Comparison of ENCODE assay signal across 8 cellular contexts in the genomic region with DNA sequence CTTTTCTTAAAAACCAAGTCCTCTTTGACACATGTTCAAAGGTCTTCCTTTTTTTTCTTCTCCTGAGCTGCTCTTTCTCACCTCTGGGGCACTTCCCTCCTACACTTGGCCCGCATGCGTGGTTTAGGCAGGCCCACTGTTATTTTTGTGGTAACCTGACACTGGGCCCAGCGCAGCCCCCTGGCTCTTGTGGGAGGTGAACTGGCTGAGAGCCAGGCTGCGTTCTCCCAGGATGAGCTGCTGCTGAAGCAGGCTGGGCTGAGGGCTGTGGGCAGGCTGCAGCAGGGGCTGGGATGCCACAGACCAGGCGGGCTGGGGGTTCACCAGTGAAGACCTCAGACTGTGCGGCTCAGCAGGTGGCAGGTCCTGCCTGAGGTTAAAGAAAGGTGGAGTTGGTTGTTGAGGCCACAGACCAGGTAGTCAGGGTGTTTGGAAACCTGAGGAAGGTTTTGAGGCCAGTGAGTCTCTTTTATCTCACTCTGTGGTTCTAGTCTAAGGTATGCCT.
DNase-seq lines count a peak whose midpoint lies in the region; ATAC-seq and TF ChIP-seq lines count a peak whose summit lies in the region.

No MANE protein-coding gene starts in this region.

- dilution Hi-C loops in mammary epithelial cell (cut with HindIII; ENCODE audit: low sequenced_read_pairs): no loop called here

- no peaks in the 10 kb centered on the region for H3K36me3 Mint-ChIP-seq in neural crest cell (ENCODE audit: low read depth)

- no peaks in the 10 kb centered on the region for H3K36me3 ChIP-seq in mammary epithelial cell (ENCODE audit: insufficient read depth, low read length)
- H3K36me3 ChIP-seq in esophagus squamous epithelium: no peaks in the 10 kb centered on the region

- peak in 1 of 2 donors; percentile 2 for TF ChIP-seq CTCF in mammary epithelial cell (conservative IDR thresholded peaks at IDR 0.05 in 1 of 2, IDR thresholded peaks at IDR 0.05 in 1 of 2; ENCODE audit: extremely low read depth in 1 of 2, insufficient read depth in 1 of 2, low read depth in 1 of 2, low read length in 2 of 2)
- TF ChIP-seq CTCF in neural crest cell (conservative IDR thresholded peaks at IDR 0.05): no peak
- no peak for TF ChIP-seq CTCF in esophagus squamous epithelium (IDR thresholded peaks at IDR 0.05)

- BruUV-seq in mammary epithelial cell (replicated peaks; lab: Mats Ljungman, UMichigan): no TSS peak

- CTCF ChIA-PET in mammary epithelial cell (lab: Charles Lee; ENCODE audit: low non-redundant PET): no interaction called here

- H3K27me3 Mint-ChIP-seq in neural crest cell (ENCODE audit: low read depth): no peaks in the 10 kb centered on the region

- no peaks in the 10 kb centered on the region for H4K20me1 ChIP-seq in mammary epithelial cell (ENCODE audit: insufficient read depth, low read length)

- peak overlapping the region; percentile 57 for H3K4me3 Mint-ChIP-seq in neural crest cell

- H3K9me3 ChIP-seq in mammary epithelial cell (replicated peaks; ENCODE audit: insufficient read depth, low read length) (no peaks in the 10 kb centered on the region), esophagus squamous epithelium (no peaks in the 10 kb centered on the region)

- in situ Hi-C loops in mammary epithelial cell (cut with MboI; ENCODE audit: low sequenced_read_pairs in 2 of 2): no loop called here

- peak overlapping the region; percentile 61 for H3K4me2 ChIP-seq in mammary epithelial cell (ENCODE audit: insufficient read depth, low read depth, low read length)

- no peak overlapping the region for H2AFZ ChIP-seq in mammary epithelial cell (ENCODE audit: low read depth, low read length)

- DNase-seq in ELR (ENCODE audit: low read depth): peak; percentile 78
- DNase-seq in NCI-H2196 (lab: John Stamatoyannopoulos, UW; ENCODE audit: unreplicated experiment): peak; percentile 86
- peak; percentile 80 for DNase-seq in mammary epithelial cell
- DNase-seq in neural crest cell (ENCODE audit: low read depth, low spot score): peak; percentile 37
- DNase-seq in esophagus squamous epithelium (lab: John Stamatoyannopoulos, UW): no peak
- no peak for DNase-seq in NOMO-1 treated with dmso at 0.1 percent for 144 hours (lab: John Stamatoyannopoulos, UW; ENCODE audit: unreplicated experiment)

- H3K4me3 ChIP-seq in mammary epithelial cell (replicated peaks in 1 of 3; ENCODE audit: insufficient read depth in 1 of 3, low read depth in 2 of 3, low read length in 3 of 3): no peak overlapping the region
- no peak overlapping the region for H3K4me3 ChIP-seq in esophagus squamous epithelium

- ATAC-seq in GM19324 (IDR thresholded peaks at IDR 0.05; ENCODE audit: low FRiP score, unreplicated experiment) (no peak), HG02870 (IDR thresholded peaks at IDR 0.05; ENCODE audit: unreplicated experiment) (no peak)

- H3K9me3 Mint-ChIP-seq in neural crest cell: no peaks in the 10 kb centered on the region

- H3K27ac ChIP-seq in mammary epithelial cell (ENCODE audit: insufficient read depth, low read depth, low read length) (no peak overlapping the region), esophagus squamous epithelium (no peak overlapping the region)

- H3K9ac ChIP-seq in mammary epithelial cell (ENCODE audit: insufficient read depth, low read length): no peak overlapping the region

- H3K79me2 ChIP-seq in mammary epithelial cell (ENCODE audit: insufficient read depth, low read length): peaks cover 97% of the 10 kb centered on the region

- no peaks in the 10 kb centered on the region for H3K27me3 ChIP-seq in mammary epithelial cell (ENCODE audit: insufficient read depth, low read length)
- no peaks in the 10 kb centered on the region for H3K27me3 ChIP-seq in esophagus squamous epithelium

- H3K4me1 ChIP-seq in mammary epithelial cell (ENCODE audit: insufficient read depth, low read length): peaks cover 18% of the 10 kb centered on the region
- H3K4me1 ChIP-seq in esophagus squamous epithelium: peaks cover 4 to 41% (median 5%) of the 10 kb centered on the region in 3 donors

- no peak overlapping the region for H3K27ac Mint-ChIP-seq in neural crest cell (ENCODE audit: unreplicated experiment)

- intact Hi-C loops in mammary epithelial cell (cut with micrococcal nuclease) (no loop called here), esophagus squamous epithelium (cut with DNase I) (no loop called here)

- peaks cover 60% of the 10 kb centered on the region for H3K4me1 Mint-ChIP-seq in neural crest cell

- TF ChIP-seq POLR2A in esophagus squamous epithelium (IDR thresholded peaks at IDR 0.05): no peak

- 5% methylated on average over 6 of the region's 6 CpGs for WGBS in mammary epithelial cell (ENCODE audit: low coverage, missing lambda C conversion rate)
- WGBS in esophagus squamous epithelium, 2 donors: 29 to 40% methylated on average over 3 to 6 of the region's 6 CpGs

Comparison
In these comparisons a context has a peak if more than half of its experiments do, and no peak if none do; other contexts are left out.
1. DNase-seq: peak in ELR (single experiment), NCI-H2196 (single experiment), mammary epithelial cell (single experiment) and neural crest cell (single experiment); none in esophagus squamous epithelium (single experiment) and NOMO-1 treated with dmso at 0.1 percent for 144 hours (single experiment).